ENCODE assay signal across 8 cellular contexts in the genomic region with DNA sequence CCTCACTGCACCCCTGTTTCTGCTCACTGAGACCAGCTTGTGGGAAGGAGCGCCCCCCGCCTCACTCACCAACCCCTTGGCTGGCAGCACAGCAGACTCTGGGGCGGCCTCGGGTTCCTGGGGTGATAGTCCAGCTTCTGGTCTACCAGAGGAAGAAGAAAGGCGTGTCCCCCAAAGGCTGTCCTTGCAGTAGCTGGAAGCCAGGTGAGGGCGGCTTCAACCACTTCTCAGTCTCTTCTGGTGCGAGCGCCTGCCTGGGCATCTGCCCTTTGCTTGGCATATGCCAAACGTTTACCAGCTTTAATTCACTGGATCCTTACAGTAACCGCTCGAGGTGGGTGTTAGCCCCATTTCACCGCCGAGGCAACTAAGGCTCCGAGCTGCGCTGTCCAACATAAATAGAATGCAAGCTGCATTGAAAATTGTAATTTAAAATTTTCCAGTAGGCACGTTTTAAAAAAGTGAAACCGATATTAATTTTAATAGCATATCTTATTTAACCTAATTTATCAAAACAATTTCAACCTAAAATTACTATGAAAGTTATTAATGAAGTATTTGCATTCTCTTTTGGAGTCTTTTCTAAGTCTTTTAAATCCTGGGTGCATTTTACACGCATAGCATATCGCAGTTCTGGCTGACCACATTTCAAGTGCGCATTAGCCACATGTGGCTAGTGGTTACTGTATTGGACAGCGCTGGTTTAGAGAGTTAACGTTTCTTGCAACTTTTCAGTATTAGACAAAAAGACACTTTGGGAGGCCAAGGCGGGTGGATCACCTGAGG. TPM values are rescaled to one million over a fixed set of nuclear protein-coding genes. Genes with fewer than 3 reads are reported as not detected.
DNase-seq lines count a peak whose midpoint lies in the region; ATAC-seq, FAIRE-seq and TF ChIP-seq lines count a peak whose summit lies in the region.

No MANE protein-coding gene starts in this region.

- H3K4me1 ChIP-seq in CD4-positive, alpha-beta memory T cell (ENCODE audit: insufficient read depth, low read length) = peaks cover 24% of the 10 kb centered on the region
- peaks cover 6% of the 10 kb centered on the region; the same call in 1 of the 2 replicates for H3K4me1 ChIP-seq in GM12878 (ENCODE audit: control insufficient read depth, insufficient read depth, low read length)

- peak overlapping the region; percentile 78 for H3K4me2 ChIP-seq in GM12878 (ENCODE audit: control insufficient read depth, insufficient read depth)

- no peaks in the 10 kb centered on the region for H4K20me1 ChIP-seq in GM12878 (ENCODE audit: control insufficient read depth, insufficient read depth)

- peak overlapping the region; percentile 87 to 98 (median 96) for H3K4me3 Mint-ChIP-seq in CD4-positive, alpha-beta memory T cell
- peak overlapping the region; percentile 95 for H3K4me3 Mint-ChIP-seq in stimulated activated effector memory CD8-positive, alpha-beta T cell treated with anti-CD3 and anti-CD28 coated beads, Interleukin-12 subunit alpha, Interleukin-12 subunit beta, amount 100 ng/mL, for 72 hours

- H3K9ac ChIP-seq in GM12878 (ENCODE audit: control insufficient read depth, insufficient read depth, low read length) = peak overlapping the region; percentile 61

- no peak for TF ChIP-seq RAD21 in GM12878 (IDR thresholded peaks at IDR 0.05; ENCODE audit: insufficient read depth, low read depth, low read length)

- no peaks in the 10 kb centered on the region for H3K27me3 Mint-ChIP-seq in CD4-positive, alpha-beta memory T cell

- TF ChIP-seq POLR2A in GM12878 (IDR thresholded peaks at IDR 0.05; ENCODE audit: low read depth, low read length) = no peak

- no peaks in the 10 kb centered on the region for H3K36me3 ChIP-seq in CD4-positive, alpha-beta memory T cell (ENCODE audit: insufficient read depth, low read length)
- H3K36me3 ChIP-seq in GM12878 (ENCODE audit: control insufficient read depth in 2 of 2, insufficient read depth in 2 of 2, low read length in 1 of 2) = no peaks in the 10 kb centered on the region

- POLR2A ChIA-PET in CD4-positive, alpha-beta memory T cell (lab: Charles Lee; ENCODE audit: partially characterized antibody) = interaction anchor here (0.7 to 3.5 kb wide), 21 partner anchors 10 to 510 kb away, joined by 3 to 91 read pairs (median 5); partner anchors contain the start of genes BAZ1A, NFKBIA, PPP2R3C and PRORP
- POLR2A ChIA-PET in GM12878 (lab: Charles Lee) = interaction anchor here (0.6 to 3.5 kb wide), 16 partner anchors 10 to 370 kb away, joined by 3 to 37 read pairs (median 4); partner anchors contain the start of genes BAZ1A, PPP2R3C, PRORP and SRP54

- peak overlapping the region; percentile 98 for H3K27ac ChIP-seq in CD4-positive, alpha-beta memory T cell (ENCODE audit: low read depth, low read length)
- H3K27ac ChIP-seq in GM12878 (ENCODE audit: control insufficient read depth, insufficient read depth) = peak overlapping the region; percentile 65

- no TSS peak for BruUV-seq in GM12878 (replicated peaks; lab: Mats Ljungman, UMichigan)

- peak overlapping the region; percentile 95 to 100 (median 98) for H3K27ac Mint-ChIP-seq in CD4-positive, alpha-beta memory T cell
- H3K27ac Mint-ChIP-seq in stimulated activated effector memory CD8-positive, alpha-beta T cell treated with anti-CD3 and anti-CD28 coated beads, Interleukin-12 subunit alpha, Interleukin-12 subunit beta, amount 100 ng/mL, for 72 hours = peak overlapping the region; percentile 95

- peak overlapping the region; percentile 93 for H2AFZ ChIP-seq in GM12878 (ENCODE audit: control insufficient read depth, low read depth, low read length)

- H3K9me3 ChIP-seq in CD4-positive, alpha-beta memory T cell (ENCODE audit: control insufficient read depth in 1 of 2, low read length in 2 of 2) = no peaks in the 10 kb centered on the region
- no peaks in the 10 kb centered on the region for H3K9me3 ChIP-seq in GM12878 (replicated peaks; ENCODE audit: control insufficient read depth, insufficient read depth, low read length)

- no peak for FAIRE-seq in GM12878 (lab: Jason Lieb, UNC)

- peaks cover 19 to 38% (median 32%) of the 10 kb centered on the region in 4 donors for H3K4me1 Mint-ChIP-seq in CD4-positive, alpha-beta memory T cell
- peaks cover 30% of the 10 kb centered on the region for H3K4me1 Mint-ChIP-seq in stimulated activated effector memory CD8-positive, alpha-beta T cell treated with anti-CD3 and anti-CD28 coated beads, Interleukin-12 subunit alpha, Interleukin-12 subunit beta, amount 100 ng/mL, for 72 hours

- intact Hi-C loops in CD4-positive, alpha-beta memory T cell (cut with micrococcal nuclease) = loop anchor here (1.0 to 2.0 kb wide), 8 partner anchors 65 to 762 kb away; partner anchors contain the start of genes NFKBIA, PRORP, PSMA6 and RALGAPA1
- intact Hi-C loops in GM12878 (cut with micrococcal nuclease; ENCODE audit: unreplicated experiment) = loop anchor here (1.0 to 5.0 kb wide), 4 partner anchors 64 to 370 kb away; partner anchors contain the start of genes PRORP and SRP54

- H3K4me3 ChIP-seq in CD4-positive, alpha-beta memory T cell (ENCODE audit: low read length in 2 of 2) = peak overlapping the region; percentile 76 to 92
- H3K4me3 ChIP-seq in GM12878 = peak overlapping the region; percentile 87

- ATAC-seq in GM18873 (IDR thresholded peaks at IDR 0.05; ENCODE audit: low FRiP score, unreplicated experiment) (peak; percentile 10), HG03139 (IDR thresholded peaks at IDR 0.05; ENCODE audit: unreplicated experiment) (peak; percentile 22), GM12878 (peak; percentile 61)
- ATAC-seq in stimulated activated effector memory CD8-positive, alpha-beta T cell treated with anti-CD3 and anti-CD28 coated beads, Interleukin-12 subunit alpha, Interleukin-12 subunit beta, amount 100 ng/mL, for 72 hours = peak; percentile 49

- SMC1A ChIA-PET in GM12878 (lab: Charles Lee; ENCODE audit: uncharacterized antibody, unreplicated experiment) = interaction anchor here (1.0 to 2.2 kb wide), 8 partner anchors 17 to 369 kb away, joined by 3 to 7 read pairs (median 4); partner anchors contain the start of gene PPP2R3C

- RAD21 ChIA-PET in GM12878 (lab: Charles Lee; ENCODE audit: unreplicated experiment) = interaction anchor here (1.0 to 2.1 kb wide), 11 partner anchors 14 to 375 kb away, joined by 3 to 29 read pairs (median 4); partner anchors contain the start of genes BAZ1A, PPP2R3C and SRP54

- H3K36me3 Mint-ChIP-seq in CD4-positive, alpha-beta memory T cell = peaks cover 9 to 31% of the 10 kb centered on the region in 2 donors
- H3K36me3 Mint-ChIP-seq in stimulated activated effector memory CD8-positive, alpha-beta T cell treated with anti-CD3 and anti-CD28 coated beads, Interleukin-12 subunit alpha, Interleukin-12 subunit beta, amount 100 ng/mL, for 72 hours = peaks cover 45% of the 10 kb centered on the region

- WGBS in GM12878 (ENCODE audit: insufficient coverage, insufficient replicate concordance, low lambda C conversion rate, missing lambda C conversion rate) = 1% methylated on average over 23 of the region's 23 CpGs

- peak in 3 of 5 donors; percentile 53 to 70 (median 60) for DNase-seq in CD4-positive, alpha-beta memory T cell
- DNase-seq in NOMO-1 treated with DMSO at 0.1 percent for 48 hours (lab: John Stamatoyannopoulos, UW; ENCODE audit: unreplicated experiment) = peak; percentile 48
- DNase-seq in GM12878 (ENCODE audit: low read depth, low spot score) = no peak
- peak; percentile 56 for DNase-seq in iris pigment epithelial cell (ENCODE audit: low read depth)
- no peak for DNase-seq in stimulated activated effector memory CD8-positive, alpha-beta T cell treated with anti-CD3 and anti-CD28 coated beads, Interleukin-12 subunit alpha, Interleukin-12 subunit beta, amount 100 ng/mL, for 72 hours (ENCODE audit: low spot score in 2 of 2)
- no peak for DNase-seq in GM13976 (ENCODE audit: low spot score)

- TF ChIP-seq CTCF in GM12878 (IDR thresholded peaks at IDR 0.05 in 2 of 3, conservative IDR thresholded peaks at IDR 0.05 in 1 of 3; ENCODE audit: control insufficient read depth in 2 of 3, extremely low read depth in 1 of 3, insufficient read depth in 1 of 3, low read depth in 3 of 3, low read length in 3 of 3) = no peak
- no peak for TF ChIP-seq CTCF in GM13976 (IDR thresholded peaks at IDR 0.05; ENCODE audit: borderline replicate concordance, control extremely low read depth, extremely low read depth, insufficient read depth, missing control alignments)

- H3K79me2 ChIP-seq in GM12878 (ENCODE audit: control insufficient read depth, insufficient read depth, low read length) = peaks cover 3% of the 10 kb centered on the region

- TF ChIP-seq EP300 in GM12878 (IDR thresholded peaks at IDR 0.05; ENCODE audit: borderline replicate concordance in 1 of 2, control insufficient read depth in 1 of 2, low read depth in 2 of 2, low read length in 2 of 2) = no peak

- peaks cover 0 to 2% (median 0%) of the 10 kb centered on the region in 8 donors for H3K9me3 Mint-ChIP-seq in CD4-positive, alpha-beta memory T cell
- H3K9me3 Mint-ChIP-seq in stimulated activated effector memory CD8-positive, alpha-beta T cell treated with anti-CD3 and anti-CD28 coated beads, Interleukin-12 subunit alpha, Interleukin-12 subunit beta, amount 100 ng/mL, for 72 hours = no peaks in the 10 kb centered on the region

- in situ Hi-C loops in GM12878 (cut with MboI) = loop anchor here (10.0 kb wide), 1 partner anchor 368 kb away; no protein-coding TSS in a partner anchor
- in situ Hi-C loops in GM13976 (cut with MboI; ENCODE audit: low sequenced_read_pairs, unreplicated experiment) = no loop called here

- H3K27me3 ChIP-seq in CD4-positive, alpha-beta memory T cell (ENCODE audit: insufficient read depth, low read length) = no peaks in the 10 kb centered on the region
- H3K27me3 ChIP-seq in GM12878 (replicated peaks in 1 of 2; ENCODE audit: control insufficient read depth in 2 of 2, insufficient read depth in 2 of 2, low read length in 1 of 2) = no peaks in the 10 kb centered on the region

- CTCF ChIA-PET in CD4-positive, alpha-beta memory T cell (lab: Charles Lee; ENCODE audit: partially characterized antibody) = interaction anchor here (1.0 to 2.3 kb wide), 6 partner anchors 18 to 374 kb away, joined by 3 to 7 read pairs (median 5); partner anchors contain the start of gene NFKBIA
- CTCF ChIA-PET in GM12878 (lab: Yijun Ruan, JAX) = interaction anchor here (0.9 to 3.1 kb wide), 6 partner anchors 13 to 324 kb away, joined by 3 to 20 read pairs (median 3); partner anchors contain the start of genes BAZ1A and SRP54

RNA-seq across cellular contexts. Expression of gene FAM177A1, which starts 0.9 kb away (rescaled TPM):
- 10 to 100 TPM; 35.2 to 41.5 TPM for total RNA-seq in CD4-positive, alpha-beta memory T cell
- polyA plus RNA-seq in CD4-positive, alpha-beta memory T cell = 10 to 100 TPM; 46.8 to 60.0 TPM
- total RNA-seq in GM12878 (2013; cell fraction: nucleolus; rRNA removed) = 21.7 and 24.4 TPM in 2 replicates
- total RNA-seq in GM12878 (2014; rRNA removed) = 17.1 and 21.4 TPM in 2 replicates
- total RNA-seq in GM12878 (2014; rRNA removed; fragmentation: Illumina TruSeq; extraction: Trizol) = 19.5 and 20.0 TPM in 2 replicates
- 21.4 TPM in 2 replicates for total RNA-seq in GM12878 (2021)
- 13.8 TPM for polyA plus RNA-seq in GM12878 (2011; ENCODE audit: low read depth)
- polyA plus RNA-seq in GM12878 (2011; rRNA removed) = 27.5 and 28.0 TPM in 2 replicates
- 17.9 and 19.9 TPM in 2 replicates for polyA plus RNA-seq in GM12878 (2011; cell fraction: cytosol; rRNA removed)
- polyA plus RNA-seq in GM12878 (2011; cell fraction: nucleus; rRNA removed) = 6.9 and 8.0 TPM in 2 replicates
- 22.0 and 22.6 TPM in 2 replicates for polyA plus RNA-seq in GM12878 (2012)
- polyA plus RNA-seq in GM12878 (2014; fragmentation: Illumina TruSeq; extraction: Trizol) = 18.8 and 28.5 TPM in 2 replicates
- polyA plus RNA-seq in GM12878 (2014; fragmentation: Nextera tagmentation; extraction: Ambion mirVana) = 10 to 100 TPM in 1 of 2 experiments, 1 to 10 TPM in 1; 5.3 to 11.0 TPM
- polyA plus RNA-seq in GM12878 (2014; rRNA removed) = 19.0 and 21.8 TPM in 2 replicates
- polyA plus RNA-seq in GM12878 (2016; fragmentation: Nextera tagmentation; extraction: Ambion mirVana) = 10 to 100 TPM; 36.3 to 38.6 TPM
- polyA minus RNA-seq in GM12878 (2011; rRNA and poly(A)+ RNA removed) = 4.3 and 8.2 TPM in 2 replicates
- polyA minus RNA-seq in GM12878 (2011; cell fraction: cytosol; rRNA and poly(A)+ RNA removed) = 5.2 and 5.5 TPM in 2 replicates
- polyA minus RNA-seq in GM12878 (2011; cell fraction: nucleus; rRNA and poly(A)+ RNA removed) = 9.9 and 19.9 TPM in 2 replicates

Comparison
In these comparisons a context has a peak if more than half of its experiments do, and no peak if none do; other contexts are left out.
1. DNase-seq: peak in CD4-positive, alpha-beta memory T cell (3 of 5), NOMO-1 treated with DMSO at 0.1 percent for 48 hours (single experiment) and iris pigment epithelial cell (single experiment); none in GM12878 (single experiment), stimulated activated effector memory CD8-positive, alpha-beta T cell treated with anti-CD3 and anti-CD28 coated beads, Interleukin-12 subunit alpha, Interleukin-12 subunit beta, amount 100 ng/mL, for 72 hours (0 of 2) and GM13976 (single experiment).
2. ATAC-seq: peak in every context shown above with its lines; median percentile 61 in GM12878; 49 in stimulated activated effector memory CD8-positive, alpha-beta T cell treated with anti-CD3 and anti-CD28 coated beads, Interleukin-12 subunit alpha, Interleukin-12 subunit beta, amount 100 ng/mL, for 72 hours; 22 in HG03139; 10 in GM18873.